21 cellular contexts compared by ENCODE assay signal in genomic region chr13:52670726-52671125, GRCh38.
"Had no signal": no experiment of that assay in that cellular context is flagged by ENCODE, and none has a peak within 500 bp of the region (broad histone marks: within the 10 kb centered on the region; RNA-seq: fewer than 3 reads in every experiment).

No MANE protein-coding gene starts in this region.

- H3K27me3 ChIP-seq: dorsolateral prefrontal cortex, esophagus muscularis mucosa, foreskin keratinocyte, gastroesophageal sphincter, heart left ventricle, hepatocyte, left lung had no signal

- DNase-seq: dermis blood vessel endothelial cell; dorsolateral prefrontal cortex; effector CD4-positive, alpha-beta T cell; effector memory CD4-positive, alpha-beta T cell; foreskin keratinocyte; heart left ventricle; hypothalamus; immature natural killer cell; left cardiac atrium; left lung; left ventricle myocardium superior; lower lobe of right lung; mesendoderm; midbrain; naive thymus-derived CD4-positive, alpha-beta T cell had no signal

- H2AFZ ChIP-seq: hepatocyte had no signal

- H3K4me2 ChIP-seq: hepatocyte had no signal

- H3K9me3 ChIP-seq: esophagus muscularis mucosa, gastroesophageal sphincter, heart left ventricle, left lung, lower lobe of right lung had no signal

- ATAC-seq: foreskin keratinocyte; gastroesophageal sphincter; heart left ventricle; left cardiac atrium; left lung; left ventricle myocardium superior; lower lobe of right lung; naive thymus-derived CD4-positive, alpha-beta T cell had no signal

- FAIRE-seq: endothelial cell of umbilical vein, keratinocyte had no signal

- H3K27ac ChIP-seq: coronary artery, dorsolateral prefrontal cortex, esophagus muscularis mucosa, foreskin keratinocyte, gastroesophageal sphincter, heart left ventricle, hepatocyte, left lung, lower lobe of right lung had no signal

- H3K4me1 ChIP-seq: foreskin keratinocyte, left lung had no signal

- H3K4me3 ChIP-seq: coronary artery, dorsolateral prefrontal cortex, esophagus muscularis mucosa, gastroesophageal sphincter, heart left ventricle, hepatocyte, left lung, lower lobe of right lung had no signal
